ENCODE assay signal across 2 cellular contexts in the genomic region with DNA sequence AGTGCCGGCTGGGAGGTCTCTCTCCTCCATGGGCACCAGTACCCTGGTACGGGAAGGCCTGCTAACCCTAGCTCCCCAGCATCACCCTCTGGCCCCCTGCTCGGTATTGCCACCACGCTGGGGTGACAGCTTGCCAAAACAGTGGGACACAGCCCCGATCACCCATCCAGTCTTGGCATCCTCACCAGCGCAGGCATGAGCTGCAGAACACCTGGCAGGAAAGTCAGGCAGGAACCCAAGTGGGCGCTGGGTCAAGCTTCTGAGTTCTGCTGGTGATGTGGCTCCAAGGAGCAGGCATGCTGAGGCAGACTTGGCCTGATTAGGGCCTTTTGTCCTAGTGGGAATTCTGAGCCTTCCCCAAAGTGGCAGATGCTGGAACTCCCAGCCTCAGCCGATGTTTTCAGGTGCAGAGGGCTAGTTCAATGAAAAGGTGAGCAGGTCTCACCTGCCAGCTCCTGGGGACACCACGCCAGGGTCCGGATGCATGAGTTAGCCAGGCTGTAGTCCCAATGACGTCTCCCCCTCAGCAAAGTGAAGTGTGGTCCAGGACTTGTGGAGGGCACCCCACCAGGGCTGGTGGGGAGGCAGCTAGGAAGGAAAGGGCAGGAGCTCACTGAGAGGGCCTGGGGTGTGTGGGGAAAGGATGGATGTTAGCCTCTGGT.
TF ChIP-seq lines count a peak whose summit lies in the region.

No MANE protein-coding gene starts in this region.

TF ChIP-seq in H1, 55 proteins besides CTCF, POLR2A, EP300 and RAD21 (continues in another document):
- TF ChIP-seq EGR1 (IDR thresholded peaks at IDR 0.05; ENCODE audit: borderline replicate concordance, low read depth, low read length) (no peak), KDM5A (IDR thresholded peaks at IDR 0.05; ENCODE audit: low read length) (no peak), YY1 (IDR thresholded peaks at IDR 0.05; ENCODE audit: low read depth, low read length) (no peak), CEBPB (IDR thresholded peaks at IDR 0.05; ENCODE audit: low read depth, low read length) (no peak), RXRA (IDR thresholded peaks at IDR 0.05; ENCODE audit: insufficient read depth, low read depth, low read length) (no peak), CBX8 (IDR thresholded peaks at IDR 0.05; ENCODE audit: borderline replicate concordance, low read depth, low read length) (no peak), SIRT6 (IDR thresholded peaks at IDR 0.05; ENCODE audit: low read length) (no peak), CHD2 (IDR thresholded peaks at IDR 0.05; ENCODE audit: low read length) (no peak), RNF2 (IDR thresholded peaks at IDR 0.05; ENCODE audit: borderline replicate concordance, low read depth, low read length, missing control alignments, poor library complexity, severe bottlenecking) (no peak), GTF2F1 (IDR thresholded peaks at IDR 0.05; ENCODE audit: borderline replicate concordance, low read depth, low read length) (no peak), ZNF274 (IDR thresholded peaks at IDR 0.05; ENCODE audit: borderline replicate concordance, extremely low read depth, low read length) (no peak), BCL11A (IDR thresholded peaks at IDR 0.05; ENCODE audit: low read depth in 2 of 2, low read length in 2 of 2) (no peak), TBP (IDR thresholded peaks at IDR 0.05; ENCODE audit: low read depth, low read length) (no peak), RFX5 (IDR thresholded peaks at IDR 0.05; ENCODE audit: borderline replicate concordance, low read depth, low read length) (no peak), SP2 (IDR thresholded peaks at IDR 0.05; ENCODE audit: low read length) (no peak), SIN3A (conservative IDR thresholded peaks at IDR 0.05 in 1 of 2, IDR thresholded peaks at IDR 0.05 in 1 of 2; ENCODE audit: low read depth in 1 of 2, low read length in 2 of 2) (no peak), BACH1 (IDR thresholded peaks at IDR 0.05; ENCODE audit: low read length) (no peak)
- TF ChIP-seq, protein P1, sequence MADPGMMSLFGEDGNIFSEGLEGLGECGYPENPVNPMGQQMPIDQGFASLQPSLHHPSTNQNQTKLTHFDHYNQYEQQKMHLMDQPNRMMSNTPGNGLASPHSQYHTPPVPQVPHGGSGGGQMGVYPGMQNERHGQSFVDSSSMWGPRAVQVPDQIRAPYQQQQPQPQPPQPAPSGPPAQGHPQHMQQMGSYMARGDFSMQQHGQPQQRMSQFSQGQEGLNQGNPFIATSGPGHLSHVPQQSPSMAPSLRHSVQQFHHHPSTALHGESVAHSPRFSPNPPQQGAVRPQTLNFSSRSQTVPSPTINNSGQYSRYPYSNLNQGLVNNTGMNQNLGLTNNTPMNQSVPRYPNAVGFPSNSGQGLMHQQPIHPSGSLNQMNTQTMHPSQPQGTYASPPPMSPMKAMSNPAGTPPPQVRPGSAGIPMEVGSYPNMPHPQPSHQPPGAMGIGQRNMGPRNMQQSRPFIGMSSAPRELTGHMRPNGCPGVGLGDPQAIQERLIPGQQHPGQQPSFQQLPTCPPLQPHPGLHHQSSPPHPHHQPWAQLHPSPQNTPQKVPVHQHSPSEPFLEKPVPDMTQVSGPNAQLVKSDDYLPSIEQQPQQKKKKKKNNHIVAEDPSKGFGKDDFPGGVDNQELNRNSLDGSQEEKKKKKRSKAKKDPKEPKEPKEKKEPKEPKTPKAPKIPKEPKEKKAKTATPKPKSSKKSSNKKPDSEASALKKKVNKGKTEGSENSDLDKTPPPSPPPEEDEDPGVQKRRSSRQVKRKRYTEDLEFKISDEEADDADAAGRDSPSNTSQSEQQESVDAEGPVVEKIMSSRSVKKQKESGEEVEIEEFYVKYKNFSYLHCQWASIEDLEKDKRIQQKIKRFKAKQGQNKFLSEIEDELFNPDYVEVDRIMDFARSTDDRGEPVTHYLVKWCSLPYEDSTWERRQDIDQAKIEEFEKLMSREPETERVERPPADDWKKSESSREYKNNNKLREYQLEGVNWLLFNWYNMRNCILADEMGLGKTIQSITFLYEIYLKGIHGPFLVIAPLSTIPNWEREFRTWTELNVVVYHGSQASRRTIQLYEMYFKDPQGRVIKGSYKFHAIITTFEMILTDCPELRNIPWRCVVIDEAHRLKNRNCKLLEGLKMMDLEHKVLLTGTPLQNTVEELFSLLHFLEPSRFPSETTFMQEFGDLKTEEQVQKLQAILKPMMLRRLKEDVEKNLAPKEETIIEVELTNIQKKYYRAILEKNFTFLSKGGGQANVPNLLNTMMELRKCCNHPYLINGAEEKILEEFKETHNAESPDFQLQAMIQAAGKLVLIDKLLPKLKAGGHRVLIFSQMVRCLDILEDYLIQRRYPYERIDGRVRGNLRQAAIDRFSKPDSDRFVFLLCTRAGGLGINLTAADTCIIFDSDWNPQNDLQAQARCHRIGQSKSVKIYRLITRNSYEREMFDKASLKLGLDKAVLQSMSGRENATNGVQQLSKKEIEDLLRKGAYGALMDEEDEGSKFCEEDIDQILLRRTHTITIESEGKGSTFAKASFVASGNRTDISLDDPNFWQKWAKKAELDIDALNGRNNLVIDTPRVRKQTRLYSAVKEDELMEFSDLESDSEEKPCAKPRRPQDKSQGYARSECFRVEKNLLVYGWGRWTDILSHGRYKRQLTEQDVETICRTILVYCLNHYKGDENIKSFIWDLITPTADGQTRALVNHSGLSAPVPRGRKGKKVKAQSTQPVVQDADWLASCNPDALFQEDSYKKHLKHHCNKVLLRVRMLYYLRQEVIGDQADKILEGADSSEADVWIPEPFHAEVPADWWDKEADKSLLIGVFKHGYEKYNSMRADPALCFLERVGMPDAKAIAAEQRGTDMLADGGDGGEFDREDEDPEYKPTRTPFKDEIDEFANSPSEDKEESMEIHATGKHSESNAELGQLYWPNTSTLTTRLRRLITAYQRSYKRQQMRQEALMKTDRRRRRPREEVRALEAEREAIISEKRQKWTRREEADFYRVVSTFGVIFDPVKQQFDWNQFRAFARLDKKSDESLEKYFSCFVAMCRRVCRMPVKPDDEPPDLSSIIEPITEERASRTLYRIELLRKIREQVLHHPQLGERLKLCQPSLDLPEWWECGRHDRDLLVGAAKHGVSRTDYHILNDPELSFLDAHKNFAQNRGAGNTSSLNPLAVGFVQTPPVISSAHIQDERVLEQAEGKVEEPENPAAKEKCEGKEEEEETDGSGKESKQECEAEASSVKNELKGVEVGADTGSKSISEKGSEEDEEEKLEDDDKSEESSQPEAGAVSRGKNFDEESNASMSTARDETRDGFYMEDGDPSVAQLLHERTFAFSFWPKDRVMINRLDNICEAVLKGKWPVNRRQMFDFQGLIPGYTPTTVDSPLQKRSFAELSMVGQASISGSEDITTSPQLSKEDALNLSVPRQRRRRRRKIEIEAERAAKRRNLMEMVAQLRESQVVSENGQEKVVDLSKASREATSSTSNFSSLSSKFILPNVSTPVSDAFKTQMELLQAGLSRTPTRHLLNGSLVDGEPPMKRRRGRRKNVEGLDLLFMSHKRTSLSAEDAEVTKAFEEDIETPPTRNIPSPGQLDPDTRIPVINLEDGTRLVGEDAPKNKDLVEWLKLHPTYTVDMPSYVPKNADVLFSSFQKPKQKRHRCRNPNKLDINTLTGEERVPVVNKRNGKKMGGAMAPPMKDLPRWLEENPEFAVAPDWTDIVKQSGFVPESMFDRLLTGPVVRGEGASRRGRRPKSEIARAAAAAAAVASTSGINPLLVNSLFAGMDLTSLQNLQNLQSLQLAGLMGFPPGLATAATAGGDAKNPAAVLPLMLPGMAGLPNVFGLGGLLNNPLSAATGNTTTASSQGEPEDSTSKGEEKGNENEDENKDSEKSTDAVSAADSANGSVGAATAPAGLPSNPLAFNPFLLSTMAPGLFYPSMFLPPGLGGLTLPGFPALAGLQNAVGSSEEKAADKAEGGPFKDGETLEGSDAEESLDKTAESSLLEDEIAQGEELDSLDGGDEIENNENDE (IDR thresholded peaks at IDR 0.05; ENCODE audit: insufficient replicate concordance, low read length), result no peak

TF ChIP-seq in SK-N-SH treated with all-trans-retinoic acid at 6 μM for 48 hours, 23 proteins besides CTCF, POLR2A, EP300 and RAD21:
- TF ChIP-seq ARNTL (CRISPR knock-in tag; IDR thresholded peaks at IDR 0.05; ENCODE audit: borderline replicate concordance, low read depth), result no peak
- TF ChIP-seq TOX (CRISPR knock-in tag; IDR thresholded peaks at IDR 0.05; ENCODE audit: borderline replicate concordance), result no peak
- no peak for TF ChIP-seq ZNF70 (CRISPR knock-in tag; IDR thresholded peaks at IDR 0.05)
- TF ChIP-seq GLIS3 (CRISPR knock-in tag; IDR thresholded peaks at IDR 0.05), result no peak
- TF ChIP-seq SNAI2 (CRISPR knock-in tag; IDR thresholded peaks at IDR 0.05), result no peak
- TF ChIP-seq, protein P2, sequence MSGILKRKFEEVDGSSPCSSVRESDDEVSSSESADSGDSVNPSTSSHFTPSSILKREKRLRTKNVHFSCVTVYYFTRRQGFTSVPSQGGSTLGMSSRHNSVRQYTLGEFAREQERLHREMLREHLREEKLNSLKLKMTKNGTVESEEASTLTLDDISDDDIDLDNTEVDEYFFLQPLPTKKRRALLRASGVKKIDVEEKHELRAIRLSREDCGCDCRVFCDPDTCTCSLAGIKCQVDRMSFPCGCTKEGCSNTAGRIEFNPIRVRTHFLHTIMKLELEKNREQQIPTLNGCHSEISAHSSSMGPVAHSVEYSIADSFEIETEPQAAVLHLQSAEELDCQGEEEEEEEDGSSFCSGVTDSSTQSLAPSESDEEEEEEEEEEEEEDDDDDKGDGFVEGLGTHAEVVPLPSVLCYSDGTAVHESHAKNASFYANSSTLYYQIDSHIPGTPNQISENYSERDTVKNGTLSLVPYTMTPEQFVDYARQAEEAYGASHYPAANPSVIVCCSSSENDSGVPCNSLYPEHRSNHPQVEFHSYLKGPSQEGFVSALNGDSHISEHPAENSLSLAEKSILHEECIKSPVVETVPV (CRISPR knock-in tag; IDR thresholded peaks at IDR 0.05), result no peak
- no peak for TF ChIP-seq RARB (CRISPR knock-in tag; IDR thresholded peaks at IDR 0.05)
- TF ChIP-seq ESRRG (CRISPR knock-in tag; IDR thresholded peaks at IDR 0.05), result no peak
- TF ChIP-seq TCF4 (CRISPR knock-in tag; IDR thresholded peaks at IDR 0.05; ENCODE audit: borderline replicate concordance), result no peak
- TF ChIP-seq, protein P3, sequence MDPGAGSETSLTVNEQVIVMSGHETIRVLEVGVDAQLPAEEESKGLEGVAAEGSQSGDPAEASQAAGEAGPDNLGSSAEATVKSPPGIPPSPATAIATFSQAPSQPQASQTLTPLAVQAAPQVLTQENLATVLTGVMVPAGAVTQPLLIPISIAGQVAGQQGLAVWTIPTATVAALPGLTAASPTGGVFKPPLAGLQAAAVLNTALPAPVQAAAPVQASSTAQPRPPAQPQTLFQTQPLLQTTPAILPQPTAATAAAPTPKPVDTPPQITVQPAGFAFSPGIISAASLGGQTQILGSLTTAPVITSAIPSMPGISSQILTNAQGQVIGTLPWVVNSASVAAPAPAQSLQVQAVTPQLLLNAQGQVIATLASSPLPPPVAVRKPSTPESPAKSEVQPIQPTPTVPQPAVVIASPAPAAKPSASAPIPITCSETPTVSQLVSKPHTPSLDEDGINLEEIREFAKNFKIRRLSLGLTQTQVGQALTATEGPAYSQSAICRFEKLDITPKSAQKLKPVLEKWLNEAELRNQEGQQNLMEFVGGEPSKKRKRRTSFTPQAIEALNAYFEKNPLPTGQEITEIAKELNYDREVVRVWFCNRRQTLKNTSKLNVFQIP (CRISPR knock-in tag; IDR thresholded peaks at IDR 0.05; ENCODE audit: borderline replicate concordance, low read depth), result no peak
- TF ChIP-seq, protein P4, sequence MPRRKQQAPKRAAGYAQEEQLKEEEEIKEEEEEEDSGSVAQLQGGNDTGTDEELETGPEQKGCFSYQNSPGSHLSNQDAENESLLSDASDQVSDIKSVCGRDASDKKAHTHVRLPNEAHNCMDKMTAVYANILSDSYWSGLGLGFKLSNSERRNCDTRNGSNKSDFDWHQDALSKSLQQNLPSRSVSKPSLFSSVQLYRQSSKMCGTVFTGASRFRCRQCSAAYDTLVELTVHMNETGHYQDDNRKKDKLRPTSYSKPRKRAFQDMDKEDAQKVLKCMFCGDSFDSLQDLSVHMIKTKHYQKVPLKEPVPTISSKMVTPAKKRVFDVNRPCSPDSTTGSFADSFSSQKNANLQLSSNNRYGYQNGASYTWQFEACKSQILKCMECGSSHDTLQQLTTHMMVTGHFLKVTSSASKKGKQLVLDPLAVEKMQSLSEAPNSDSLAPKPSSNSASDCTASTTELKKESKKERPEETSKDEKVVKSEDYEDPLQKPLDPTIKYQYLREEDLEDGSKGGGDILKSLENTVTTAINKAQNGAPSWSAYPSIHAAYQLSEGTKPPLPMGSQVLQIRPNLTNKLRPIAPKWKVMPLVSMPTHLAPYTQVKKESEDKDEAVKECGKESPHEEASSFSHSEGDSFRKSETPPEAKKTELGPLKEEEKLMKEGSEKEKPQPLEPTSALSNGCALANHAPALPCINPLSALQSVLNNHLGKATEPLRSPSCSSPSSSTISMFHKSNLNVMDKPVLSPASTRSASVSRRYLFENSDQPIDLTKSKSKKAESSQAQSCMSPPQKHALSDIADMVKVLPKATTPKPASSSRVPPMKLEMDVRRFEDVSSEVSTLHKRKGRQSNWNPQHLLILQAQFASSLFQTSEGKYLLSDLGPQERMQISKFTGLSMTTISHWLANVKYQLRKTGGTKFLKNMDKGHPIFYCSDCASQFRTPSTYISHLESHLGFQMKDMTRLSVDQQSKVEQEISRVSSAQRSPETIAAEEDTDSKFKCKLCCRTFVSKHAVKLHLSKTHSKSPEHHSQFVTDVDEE (CRISPR knock-in tag; IDR thresholded peaks at IDR 0.05), result no peak
- TF ChIP-seq, protein P5, sequence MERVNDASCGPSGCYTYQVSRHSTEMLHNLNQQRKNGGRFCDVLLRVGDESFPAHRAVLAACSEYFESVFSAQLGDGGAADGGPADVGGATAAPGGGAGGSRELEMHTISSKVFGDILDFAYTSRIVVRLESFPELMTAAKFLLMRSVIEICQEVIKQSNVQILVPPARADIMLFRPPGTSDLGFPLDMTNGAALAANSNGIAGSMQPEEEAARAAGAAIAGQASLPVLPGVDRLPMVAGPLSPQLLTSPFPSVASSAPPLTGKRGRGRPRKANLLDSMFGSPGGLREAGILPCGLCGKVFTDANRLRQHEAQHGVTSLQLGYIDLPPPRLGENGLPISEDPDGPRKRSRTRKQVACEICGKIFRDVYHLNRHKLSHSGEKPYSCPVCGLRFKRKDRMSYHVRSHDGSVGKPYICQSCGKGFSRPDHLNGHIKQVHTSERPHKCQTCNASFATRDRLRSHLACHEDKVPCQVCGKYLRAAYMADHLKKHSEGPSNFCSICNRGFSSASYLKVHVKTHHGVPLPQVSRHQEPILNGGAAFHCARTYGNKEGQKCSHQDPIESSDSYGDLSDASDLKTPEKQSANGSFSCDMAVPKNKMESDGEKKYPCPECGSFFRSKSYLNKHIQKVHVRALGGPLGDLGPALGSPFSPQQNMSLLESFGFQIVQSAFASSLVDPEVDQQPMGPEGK (CRISPR knock-in tag; IDR thresholded peaks at IDR 0.05; ENCODE audit: borderline replicate concordance), result no peak
- no peak for TF ChIP-seq PPARA (CRISPR knock-in tag; IDR thresholded peaks at IDR 0.05; ENCODE audit: borderline replicate concordance)
- TF ChIP-seq ZNF8 (CRISPR knock-in tag; IDR thresholded peaks at IDR 0.05), result no peak
- TF ChIP-seq CSDC2 (CRISPR knock-in tag; IDR thresholded peaks at IDR 0.05), result no peak
- no peak for TF ChIP-seq ISL1 (CRISPR knock-in tag; IDR thresholded peaks at IDR 0.05)
